In the genomic region with DNA sequence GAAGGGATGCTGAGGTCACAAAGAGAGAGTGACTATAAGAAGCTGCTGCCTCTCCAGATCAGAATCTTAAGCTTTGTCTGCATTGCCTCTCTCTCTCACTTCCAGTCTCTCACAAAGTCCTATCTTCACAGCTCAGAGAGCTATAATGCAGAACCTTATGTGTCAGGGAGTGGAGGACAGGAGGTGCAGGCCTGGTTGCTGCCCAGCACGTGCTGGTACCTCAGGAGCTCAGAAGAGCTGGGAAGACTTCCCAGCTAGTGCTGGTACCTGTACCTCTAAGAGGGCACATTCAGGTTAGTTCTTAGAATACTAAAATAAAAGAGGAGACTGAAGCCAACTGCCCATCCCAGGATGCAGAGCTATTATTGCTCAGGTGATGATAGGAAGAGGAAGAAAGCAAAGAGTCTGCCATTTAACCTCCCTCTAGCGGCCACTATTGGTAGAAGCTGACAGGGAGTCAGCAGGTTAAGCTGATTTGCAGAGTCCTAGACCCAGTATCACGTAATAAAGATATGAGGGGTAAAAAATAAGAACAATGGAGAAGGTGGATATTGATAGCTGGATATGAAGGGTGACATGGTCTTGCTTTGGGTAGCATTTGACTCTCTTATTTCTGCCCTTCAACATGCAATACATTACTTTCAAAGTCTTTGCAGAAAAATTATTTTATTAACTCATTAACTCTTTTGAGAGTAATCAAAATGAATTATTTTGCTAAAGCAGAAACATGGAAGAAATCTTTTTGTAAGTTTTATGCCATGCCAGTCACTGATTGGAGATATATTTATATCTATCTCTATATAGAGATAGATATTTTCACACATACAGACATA, we compare ENCODE assay signal across 9 cellular contexts.
DNase-seq lines count a peak whose midpoint lies in the region; ATAC-seq, FAIRE-seq and TF ChIP-seq lines count a peak whose summit lies in the region.
"Had no signal": no experiment of that assay in that cellular context is flagged by ENCODE, and none has a peak within 500 bp of the region (broad histone marks: within the 10 kb centered on the region; RNA-seq: fewer than 3 reads in every experiment).

No MANE protein-coding gene starts in this region.

- in situ Hi-C loops in GM12878 (cut with MboI) = no loop called here
- in situ Hi-C loops in HepG2 (cut with HindIII; ENCODE audit: extremely low pct_ligation_motif_present, low pct_unique_long_range_greater_than_20kb) = no loop called here

- H3K9me3 Mint-ChIP-seq in GM23338 = no peaks in the 10 kb centered on the region

- RAD21 ChIA-PET in GM12878 (lab: Charles Lee; ENCODE audit: unreplicated experiment) = interaction anchor here (0.6 to 3.3 kb wide), 16 partner anchors 29 to 438 kb away, joined by 3 to 39 read pairs (median 3); a partner anchor contains a TSS

- H3K4me1 ChIP-seq in GM23338 (ENCODE audit: insufficient read depth) = no peaks in the 10 kb centered on the region; the same call in 1 of the 2 replicates
- peaks cover 24% of the 10 kb centered on the region for H3K4me1 ChIP-seq in Loucy (ENCODE audit: insufficient read depth, low read length, poor library complexity, severe bottlenecking)
- H3K4me1 ChIP-seq in GM12878 (ENCODE audit: control insufficient read depth, insufficient read depth, low read length) = no peaks in the 10 kb centered on the region
- peaks cover 8% of the 10 kb centered on the region; the same call in 1 of the 2 replicates for H3K4me1 ChIP-seq in HepG2 (ENCODE audit: insufficient read depth, low read length)

- DNase-seq in NCI-H1092 treated with DMSO at 0.1 percent for 48 hours (lab: John Stamatoyannopoulos, UW) (peak; percentile 46), NCI-H1092 (lab: John Stamatoyannopoulos, UW) (no peak), GM23338 (ENCODE audit: low spot score) (peak; percentile 81), T-helper 9 cell (peak; percentile 43), GM12878 (ENCODE audit: low read depth, low spot score) (peak; percentile 13), HepG2 (ENCODE audit: low spot score) (peak; percentile 46)
- peak in 4 of 6 experiments; percentile 2 to 49 (median 27) for DNase-seq in stimulated activated naive CD4-positive, alpha-beta T cell (lab: John Stamatoyannopoulos, UW)

- TF ChIP-seq CTCF in GM23338 (conservative IDR thresholded peaks at IDR 0.05; ENCODE audit: low read depth in 2 of 2) = peak; percentile 87 to 91
- TF ChIP-seq CTCF in Loucy (conservative IDR thresholded peaks at IDR 0.05; ENCODE audit: low read length) = peak; percentile 92
- TF ChIP-seq CTCF in GM12878 (IDR thresholded peaks at IDR 0.05 in 2 of 3, conservative IDR thresholded peaks at IDR 0.05 in 1 of 3; ENCODE audit: control insufficient read depth in 2 of 3, extremely low read depth in 1 of 3, insufficient read depth in 1 of 3, low read depth in 3 of 3, low read length in 3 of 3) = peak; percentile 71 to 86 (median 83)
- TF ChIP-seq CTCF in HepG2 (CRISPR knock-in tag; IDR thresholded peaks at IDR 0.05) = peak; percentile 70

- H3K27me3 ChIP-seq in GM23338 (ENCODE audit: insufficient read depth) (no peaks in the 10 kb centered on the region), Loucy (ENCODE audit: insufficient read depth, low read length, poor library complexity, severe bottlenecking) (no peaks in the 10 kb centered on the region), GM12878 (replicated peaks in 1 of 2; ENCODE audit: control insufficient read depth in 2 of 2, insufficient read depth in 2 of 2, low read length in 1 of 2) (no peaks in the 10 kb centered on the region), HepG2 (ENCODE audit: control insufficient read depth in 1 of 2, insufficient read depth in 2 of 2, low read length in 2 of 2) (no peaks in the 10 kb centered on the region)

- ATAC-seq in GM23338 (peak; percentile 97), GM12878 (peak; percentile 98), HepG2 (peak; percentile 90)

- no peaks in the 10 kb centered on the region for H3F3A ChIP-seq in GM23338 (replicated peaks; ENCODE audit: low read depth)
- H3F3A ChIP-seq in Loucy (ENCODE audit: low read depth) = peaks cover 3% of the 10 kb centered on the region; the same call in 1 of the 2 replicates

- H3K9me2 ChIP-seq in GM23338 (ENCODE audit: insufficient read depth) (no peaks in the 10 kb centered on the region), Loucy (replicated peaks; ENCODE audit: low read depth, low read length) (no peaks in the 10 kb centered on the region)

- TF ChIP-seq EP300 in GM12878 (IDR thresholded peaks at IDR 0.05; ENCODE audit: borderline replicate concordance in 1 of 2, control insufficient read depth in 1 of 2, low read depth in 2 of 2, low read length in 2 of 2) = no peak
- TF ChIP-seq EP300 in HepG2 (IDR thresholded peaks at IDR 0.05; ENCODE audit: low read depth in 2 of 2, low read length in 2 of 2) = no peak
- TF ChIP-seq EP300 in HepG2 (CRISPR knock-in tag; IDR thresholded peaks at IDR 0.05; ENCODE audit: borderline replicate concordance) = no peak

- H3K27ac ChIP-seq in GM23338 (ENCODE audit: low read depth) (no peak overlapping the region), GM12878 (ENCODE audit: control insufficient read depth, insufficient read depth) (no peak overlapping the region), HepG2 (ENCODE audit: extremely low read length, insufficient read depth, low read length) (no peak overlapping the region)

- SMC1A ChIA-PET in GM12878 (lab: Charles Lee; ENCODE audit: uncharacterized antibody, unreplicated experiment) = interaction anchor here (0.7 to 3.3 kb wide), 36 partner anchors 11 to 773 kb away, joined by 3 to 33 read pairs (median 4); a partner anchor contains a TSS

- H3K36me3 ChIP-seq in GM23338 (ENCODE audit: insufficient read depth) (no peaks in the 10 kb centered on the region), Loucy (ENCODE audit: insufficient read depth, low read length) (no peaks in the 10 kb centered on the region), GM12878 (ENCODE audit: control insufficient read depth in 2 of 2, insufficient read depth in 2 of 2, low read length in 1 of 2) (no peaks in the 10 kb centered on the region), HepG2 (replicated peaks in 1 of 2; ENCODE audit: control insufficient read depth in 1 of 2, insufficient read depth in 2 of 2, low read length in 2 of 2) (no peaks in the 10 kb centered on the region)

- H3K4me1 Mint-ChIP-seq in GM23338 = peaks cover 11% of the 10 kb centered on the region

- H3K27me3 Mint-ChIP-seq in GM23338 (ENCODE audit: insufficient read depth, low read depth, poor library complexity) = no peaks in the 10 kb centered on the region

- H3K4me3 Mint-ChIP-seq in GM23338 = no peak overlapping the region

- BruUV-seq in GM12878 (replicated peaks; lab: Mats Ljungman, UMichigan) = no TSS peak
- no TSS peak for BruUV-seq in HepG2 (replicated peaks; lab: Mats Ljungman, UMichigan)

- H3K9me3 ChIP-seq in Loucy (ENCODE audit: insufficient read depth, low read depth, low read length) = no peaks in the 10 kb centered on the region
- no peaks in the 10 kb centered on the region for H3K9me3 ChIP-seq in GM12878 (replicated peaks; ENCODE audit: control insufficient read depth, insufficient read depth, low read length)
- no peaks in the 10 kb centered on the region for H3K9me3 ChIP-seq in HepG2 (ENCODE audit: low read length)

- TF ChIP-seq RAD21 in GM12878 (IDR thresholded peaks at IDR 0.05; ENCODE audit: insufficient read depth, low read depth, low read length) (peak; percentile 72), HepG2 (CRISPR knock-in tag; IDR thresholded peaks at IDR 0.05) (peak; percentile 26; the same call in 1 of the 2 replicates)

- CTCF ChIA-PET in GM12878 (lab: Yijun Ruan, JAX) (interaction anchor here (0.7 to 3.9 kb wide), 67 partner anchors 9 to 824 kb away, joined by 3 to 44 read pairs (median 4); a partner anchor contains a TSS), HepG2 (lab: Yijun Ruan, JAX; ENCODE audit: low intra/inter-chr PET ratio, low total read pairs) (no interaction called here)

- TF ChIP-seq POLR2A in GM12878 (IDR thresholded peaks at IDR 0.05; ENCODE audit: low read depth, low read length) (no peak), HepG2 (IDR thresholded peaks at IDR 0.05; ENCODE audit: insufficient read depth in 1 of 2, low read depth in 2 of 2, low read length in 2 of 2) (no peak)

- H2AFZ ChIP-seq in GM23338 = no peak overlapping the region
- H2AFZ ChIP-seq in Loucy (ENCODE audit: low read length) = peak overlapping the region; percentile 69; the same call in 1 of the 2 replicates
- H2AFZ ChIP-seq in GM12878 (ENCODE audit: control insufficient read depth, low read depth, low read length) = no peak overlapping the region
- H2AFZ ChIP-seq in HepG2 (ENCODE audit: low read length) = no peak overlapping the region

- H3K4me3 ChIP-seq in GM23338 (no peak overlapping the region), Loucy (ENCODE audit: low read length, poor library complexity, severe bottlenecking) (no peak overlapping the region), GM12878 (no peak overlapping the region), HepG2 (replicated peaks in 1 of 3; ENCODE audit: insufficient read depth in 1 of 3, low read depth in 2 of 3, low read length in 3 of 3) (no peak overlapping the region)

- no peak for FAIRE-seq in GM12878 (lab: Jason Lieb, UNC)
- FAIRE-seq in HepG2 (lab: Jason Lieb, UNC) = no peak
- FAIRE-seq: A204.1 had no signal

- no peaks in the 10 kb centered on the region for H4K20me1 ChIP-seq in GM23338 (replicated peaks; ENCODE audit: insufficient read depth)
- no peaks in the 10 kb centered on the region for H4K20me1 ChIP-seq in Loucy (ENCODE audit: insufficient read depth, low read length, poor library complexity, severe bottlenecking)
- no peaks in the 10 kb centered on the region for H4K20me1 ChIP-seq in GM12878 (ENCODE audit: control insufficient read depth, insufficient read depth)
- H4K20me1 ChIP-seq in HepG2 (ENCODE audit: insufficient read depth, low read length) = no peaks in the 10 kb centered on the region

- H3K27ac Mint-ChIP-seq in GM23338 = no peak overlapping the region

- H3K79me2 ChIP-seq in GM23338 (replicated peaks; ENCODE audit: insufficient read depth) (no peaks in the 10 kb centered on the region), Loucy (ENCODE audit: insufficient read depth, low read length) (no peaks in the 10 kb centered on the region), GM12878 (ENCODE audit: control insufficient read depth, insufficient read depth, low read length) (no peaks in the 10 kb centered on the region), HepG2 (ENCODE audit: insufficient read depth, low read length) (no peaks in the 10 kb centered on the region)

- H3K9ac ChIP-seq in Loucy (ENCODE audit: low read depth, low read length, poor library complexity, severe bottlenecking) (no peak overlapping the region), GM12878 (ENCODE audit: control insufficient read depth, insufficient read depth, low read length) (no peak overlapping the region), HepG2 (ENCODE audit: insufficient read depth, low read depth, low read length) (no peak overlapping the region)

- intact Hi-C loops in GM12878 (cut with micrococcal nuclease; ENCODE audit: unreplicated experiment) (loop anchor here (1.0 kb wide), 1 partner anchor 279 kb away; a partner anchor contains a TSS), HepG2 (cut with micrococcal nuclease; ENCODE audit: unreplicated experiment) (loop anchor here (1.0 to 2.0 kb wide), 2 partner anchors 85 to 279 kb away; a partner anchor contains a TSS)

- H3K36me3 Mint-ChIP-seq in GM23338 (ENCODE audit: low read depth) = no peaks in the 10 kb centered on the region

- no peak overlapping the region for H3K4me2 ChIP-seq in GM23338
- H3K4me2 ChIP-seq in Loucy (ENCODE audit: low read depth, low read length, poor library complexity, severe bottlenecking) = no peak overlapping the region
- H3K4me2 ChIP-seq in GM12878 (ENCODE audit: control insufficient read depth, insufficient read depth) = no peak overlapping the region
- H3K4me2 ChIP-seq in HepG2 (ENCODE audit: low read depth, low read length) = no peak overlapping the region

- POLR2A ChIA-PET in GM12878 (lab: Charles Lee) = interaction anchor here (0.5 to 1.2 kb wide), 2 partner anchors 281 to 598 kb away, joined by 4 to 5 read pairs; no protein-coding TSS in a partner anchor
- POLR2A ChIA-PET in HepG2 (lab: Yijun Ruan, JAX) = interaction anchor here (0.9 kb wide), 1 partner anchor 279 kb away, joined by 3 read pairs; a partner anchor contains a TSS

- 28% methylated on average over 3 of the region's 3 CpGs for WGBS in GM12878 (ENCODE audit: insufficient coverage, insufficient replicate concordance, low lambda C conversion rate, missing lambda C conversion rate)
- WGBS in HepG2 (ENCODE audit: low lambda C conversion rate) = 20% methylated on average over 3 of the region's 3 CpGs
